Comparison of ENCODE assay signal across 21 cellular contexts in the genomic region with DNA sequence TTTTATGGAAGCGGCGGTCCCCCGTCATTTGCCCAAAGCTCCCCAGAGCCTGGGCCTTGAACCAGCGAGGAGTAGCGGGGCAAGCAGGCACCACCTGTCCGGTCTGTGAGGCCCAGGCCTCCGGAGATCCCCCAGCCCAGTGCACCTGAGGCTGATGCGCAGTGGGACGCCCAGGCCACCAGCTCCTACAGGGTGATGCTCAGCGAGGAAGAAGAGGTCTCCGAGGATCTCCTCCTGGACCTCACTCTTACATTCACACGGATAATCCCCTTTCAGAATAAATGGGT.
"Had no signal": no experiment of that assay in that cellular context is flagged by ENCODE, and none has a peak within 500 bp of the region (broad histone marks: within the 10 kb centered on the region; RNA-seq: fewer than 3 reads in every experiment).

No MANE protein-coding gene starts in this region.

- H2AFZ ChIP-seq: neural progenitor cell had no signal

- H3K27ac Mint-ChIP-seq: activated CD4-positive, alpha-beta T cell treated with anti-CD3 and anti-CD28 coated beads, Interleukin-2, amount 10 ng/mL, durations not matched to agents 7 days and 5 days; activated naive CD8-positive, alpha-beta T cell treated with anti-CD3 and anti-CD28 coated beads, Interleukin-2, amount 10 ng/mL, durations not matched to agents 7 days and 5 days; activated T-helper 2 cell treated with anti-CD3 and anti-CD28 coated beads, Interferon-gamma antibody, Interleukin-2, Interleukin-4, amounts not matched to agents 10 μg/mL and 5 μg/mL and 100 μg/mL, durations not matched to agents 14 hours and 24 hours and 36 hours; neural progenitor cell; stimulated activated naive CD8-positive, alpha-beta T cell treated with anti-CD3 and anti-CD28 coated beads, Interleukin-15, amount 100 ng/mL, for 72 hours had no signal

- H3K4me2 ChIP-seq: neural progenitor cell, smooth muscle cell had no signal

- H3K4me1 ChIP-seq: left lung, prostate gland, uterus had no signal

- H3K27me3 ChIP-seq: cardiac muscle cell, dorsolateral prefrontal cortex, left lung, neural progenitor cell, uterus had no signal

- H3K4me3 Mint-ChIP-seq: activated CD4-positive, alpha-beta T cell treated with anti-CD3 and anti-CD28 coated beads, Interleukin-2, amount 10 ng/mL, durations not matched to agents 7 days and 5 days; activated naive CD8-positive, alpha-beta T cell treated with anti-CD3 and anti-CD28 coated beads, Interleukin-2, amount 10 ng/mL, durations not matched to agents 7 days and 5 days; stimulated activated naive CD8-positive, alpha-beta T cell treated with anti-CD3 and anti-CD28 coated beads, Interleukin-15, amount 100 ng/mL, for 72 hours had no signal

- H3K27ac ChIP-seq: cardiac muscle cell, left lung, neural progenitor cell, prostate gland, thoracic aorta, uterus had no signal

- H3K9ac ChIP-seq: neural progenitor cell had no signal

- DNase-seq: activated CD4-positive, alpha-beta T cell treated with anti-CD3 and anti-CD28 coated beads, Interleukin-2, amount 10 ng/mL, durations not matched to agents 7 days and 5 days; activated naive CD4-positive, alpha-beta T cell treated with Interleukin-2 at 50 U/mL for 16 hours; activated naive CD8-positive, alpha-beta T cell treated with anti-CD3 and anti-CD28 coated beads, Interleukin-2, amount 10 ng/mL, durations not matched to agents 7 days and 5 days; amygdala; erythroblast; foreskin melanocyte; glutamatergic neuron; hypothalamus; left lung; mammary epithelial cell; stimulated activated CD4-positive, alpha-beta T cell treated with anti-CD3 and anti-CD28 coated beads, Interleukin-4, amount 100 ng/mL, for 1 hour; stimulated activated naive CD8-positive, alpha-beta T cell treated with anti-CD3 and anti-CD28 coated beads, Interleukin-15, amount 100 ng/mL, for 72 hours; T1000; uterus had no signal

- H3K27me3 Mint-ChIP-seq: stimulated activated naive CD8-positive, alpha-beta T cell treated with anti-CD3 and anti-CD28 coated beads, Interleukin-15, amount 100 ng/mL, for 72 hours had no signal

- H3K4me1 Mint-ChIP-seq: activated CD4-positive, alpha-beta T cell treated with anti-CD3 and anti-CD28 coated beads, Interleukin-2, amount 10 ng/mL, durations not matched to agents 7 days and 5 days; activated naive CD8-positive, alpha-beta T cell treated with anti-CD3 and anti-CD28 coated beads, Interleukin-2, amount 10 ng/mL, durations not matched to agents 7 days and 5 days; stimulated activated naive CD8-positive, alpha-beta T cell treated with anti-CD3 and anti-CD28 coated beads, Interleukin-15, amount 100 ng/mL, for 72 hours had no signal

- H3K9me3 Mint-ChIP-seq: activated CD4-positive, alpha-beta T cell treated with anti-CD3 and anti-CD28 coated beads, Interleukin-2, amount 10 ng/mL, durations not matched to agents 7 days and 5 days; activated T-helper 2 cell treated with anti-CD3 and anti-CD28 coated beads, Interferon-gamma antibody, Interleukin-2, Interleukin-4, amounts not matched to agents 10 μg/mL and 5 μg/mL and 100 μg/mL, durations not matched to agents 14 hours and 24 hours and 36 hours had no signal

- H3K36me3 ChIP-seq: cardiac muscle cell, left lung, neural progenitor cell, prostate gland, thoracic aorta, uterus had no signal

- H3K9me3 ChIP-seq: left lung, prostate gland, thoracic aorta, uterus had no signal

- H3K36me3 Mint-ChIP-seq: activated naive CD8-positive, alpha-beta T cell treated with anti-CD3 and anti-CD28 coated beads, Interleukin-2, amount 10 ng/mL, durations not matched to agents 7 days and 5 days; neural progenitor cell had no signal

- H3K4me3 ChIP-seq: cardiac muscle cell, dorsolateral prefrontal cortex, left lung, neural progenitor cell, prostate gland, smooth muscle cell, thoracic aorta, uterus had no signal
